ENCODE assay signal across 11 cellular contexts in genomic region chr17:40779181-40779909, GRCh38. TPM values are rescaled to one million over a fixed set of nuclear protein-coding genes. Genes with fewer than 3 reads are reported as not detected.
DNase-seq lines count a peak whose midpoint lies in the region; ATAC-seq and TF ChIP-seq lines count a peak whose summit lies in the region.
"Had no signal": no experiment of that assay in that cellular context is flagged by ENCODE, and none has a peak within 500 bp of the region (broad histone marks: within the 10 kb centered on the region; RNA-seq: fewer than 3 reads in every experiment).

No MANE protein-coding gene starts in this region.

- H3K4me1 ChIP-seq in foreskin keratinocyte = no peaks in the 10 kb centered on the region

- DNase-seq in DMS53 (lab: John Stamatoyannopoulos, UW) (peak; percentile 68), OCI-M1 (lab: John Stamatoyannopoulos, UW) (peak; percentile 47), coronary artery (ENCODE audit: low spot score) (no peak), foreskin melanocyte (no peak), NCI-H1930 (lab: John Stamatoyannopoulos, UW) (no peak), foreskin keratinocyte (no peak), NCI-H2107 treated with DMSO at 0.1 percent for 48 hours (lab: John Stamatoyannopoulos, UW; ENCODE audit: unreplicated experiment) (no peak)
- peak; percentile 47 for DNase-seq in stimulated activated CD4-positive, alpha-beta T cell treated with anti-CD3 and anti-CD28 coated beads, Interleukin-15, amount 100 ng/mL, for 24 hours
- DNase-seq: HFFc6 had no signal

- peaks cover 41% of the 10 kb centered on the region for H3K27me3 ChIP-seq in foreskin keratinocyte

- TF ChIP-seq CTCF in coronary artery (IDR thresholded peaks at IDR 0.05) = no peak
- TF ChIP-seq CTCF in foreskin keratinocyte (conservative IDR thresholded peaks at IDR 0.05) = no peak

- no peak for ATAC-seq in foreskin keratinocyte

- H3K4me3 ChIP-seq in coronary artery = peak overlapping the region; percentile 9

- H3K27ac ChIP-seq in coronary artery (no peak overlapping the region), foreskin keratinocyte (no peak overlapping the region)
- H3K27ac ChIP-seq: neutrophil had no signal

RNA-seq across cellular contexts. Expression of gene KRT27, which starts 3.0 kb away (rescaled TPM):
- total RNA-seq in foreskin keratinocyte = not detected in 2 replicates
- not detected in 2 replicates for polyA plus RNA-seq in foreskin keratinocyte
- total RNA-seq: activated T-helper 1 cell treated with anti-CD3 and anti-CD28 coated beads, Interleukin-12 subunit alpha, Interleukin-12 subunit beta, Interleukin-2, Interleukin-4 antibody, amounts not matched to agents 30 ng/mL and 10 ng/mL and 1 ng/mL, durations not matched to agents 14 hours and 24 hours and 36 hours; HFFc6 had no signal

RNA-seq across cellular contexts. Expression of gene KRT26, which starts 7.3 kb away (rescaled TPM):
- not detected in 2 replicates for total RNA-seq in foreskin keratinocyte
- not detected in 2 replicates for polyA plus RNA-seq in foreskin keratinocyte
- total RNA-seq: activated T-helper 1 cell treated with anti-CD3 and anti-CD28 coated beads, Interleukin-12 subunit alpha, Interleukin-12 subunit beta, Interleukin-2, Interleukin-4 antibody, amounts not matched to agents 30 ng/mL and 10 ng/mL and 1 ng/mL, durations not matched to agents 14 hours and 24 hours and 36 hours; HFFc6 had no signal

RNA-seq across cellular contexts. Expression of gene KRT28, which starts 20.4 kb away (rescaled TPM):
- not detected in 2 replicates for total RNA-seq in foreskin keratinocyte
- not detected in 2 replicates for polyA plus RNA-seq in foreskin keratinocyte
- total RNA-seq: activated T-helper 1 cell treated with anti-CD3 and anti-CD28 coated beads, Interleukin-12 subunit alpha, Interleukin-12 subunit beta, Interleukin-2, Interleukin-4 antibody, amounts not matched to agents 30 ng/mL and 10 ng/mL and 1 ng/mL, durations not matched to agents 14 hours and 24 hours and 36 hours; HFFc6 had no signal

RNA-seq across cellular contexts. Expression of gene KRT25, which starts 24.2 kb away (rescaled TPM):
- not detected in 2 replicates for total RNA-seq in foreskin keratinocyte
- not detected in 2 replicates for polyA plus RNA-seq in foreskin keratinocyte
- total RNA-seq: activated T-helper 1 cell treated with anti-CD3 and anti-CD28 coated beads, Interleukin-12 subunit alpha, Interleukin-12 subunit beta, Interleukin-2, Interleukin-4 antibody, amounts not matched to agents 30 ng/mL and 10 ng/mL and 1 ng/mL, durations not matched to agents 14 hours and 24 hours and 36 hours; HFFc6 had no signal

RNA-seq across cellular contexts. Expression of gene KRT10, which starts 43.1 kb away (rescaled TPM):
- total RNA-seq in foreskin keratinocyte = 33.0 and 35.9 TPM in 2 replicates
- 71.3 and 72.4 TPM in 2 replicates for polyA plus RNA-seq in foreskin keratinocyte

Comparison
In these comparisons a context has a peak if more than half of its experiments do, and no peak if none do; other contexts are left out.
1. DNase-seq: peak in DMS53 (single experiment), OCI-M1 (single experiment) and stimulated activated CD4-positive, alpha-beta T cell treated with anti-CD3 and anti-CD28 coated beads, Interleukin-15, amount 100 ng/mL, for 24 hours (single experiment); none in coronary artery (single experiment), foreskin melanocyte (single experiment), NCI-H1930 (0 of 2), foreskin keratinocyte (0 of 2) and NCI-H2107 treated with DMSO at 0.1 percent for 48 hours (single experiment).